ENCODE assay signal across 1 cellular context in the genomic region with DNA sequence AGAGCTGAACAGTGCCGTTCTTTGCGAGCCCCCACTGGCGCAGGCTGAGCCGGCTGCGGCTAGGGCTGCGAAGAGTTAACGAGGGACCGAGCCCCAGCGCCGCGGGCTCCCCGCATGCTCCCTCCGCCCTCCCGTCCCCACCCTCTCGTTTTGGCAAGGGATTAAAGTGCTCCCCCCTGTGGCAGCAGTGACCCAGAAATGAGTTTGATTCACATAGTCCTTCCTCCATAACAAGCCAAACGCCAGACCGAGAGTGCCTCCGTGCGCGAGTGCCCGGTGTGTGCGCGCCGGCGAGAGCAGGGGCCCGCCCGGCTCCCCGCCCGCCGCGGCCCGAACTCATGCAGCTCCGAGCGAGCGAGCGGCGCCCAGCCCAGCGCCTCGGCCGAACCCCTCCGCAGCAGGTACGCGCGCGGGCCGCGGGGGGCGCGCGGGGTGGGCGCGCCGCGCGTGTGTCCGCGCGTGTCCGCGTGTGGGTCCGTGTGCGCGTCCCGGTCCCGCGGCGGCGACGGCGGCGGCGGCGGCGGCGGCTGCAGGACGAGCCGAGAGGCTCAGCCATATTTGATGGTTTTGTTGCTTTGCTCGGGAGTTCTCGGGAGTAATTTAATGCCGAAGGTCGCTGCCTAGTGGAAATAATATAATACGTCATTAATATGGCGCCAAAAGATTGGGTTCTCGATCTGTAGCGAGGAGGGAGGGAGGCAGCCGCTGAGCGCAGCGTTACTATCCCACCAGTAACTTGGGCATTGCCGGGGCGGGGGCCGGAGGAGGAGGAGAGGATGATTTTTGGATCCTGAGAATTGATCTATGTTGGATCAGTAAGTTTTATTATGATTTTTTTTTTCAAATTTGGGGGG.
TF ChIP-seq lines count a peak whose summit lies in the region.

A gene (plus strand): TSS at position 224 of the 854 bp plus-strand sequence. CDS start 22,059 bp downstream, outside the sequence.

TF ChIP-seq in HepG2, 621 proteins besides CTCF, POLR2A, EP300 and RAD21 (continued from another document and continues in another):
- TF ChIP-seq, protein P1, sequence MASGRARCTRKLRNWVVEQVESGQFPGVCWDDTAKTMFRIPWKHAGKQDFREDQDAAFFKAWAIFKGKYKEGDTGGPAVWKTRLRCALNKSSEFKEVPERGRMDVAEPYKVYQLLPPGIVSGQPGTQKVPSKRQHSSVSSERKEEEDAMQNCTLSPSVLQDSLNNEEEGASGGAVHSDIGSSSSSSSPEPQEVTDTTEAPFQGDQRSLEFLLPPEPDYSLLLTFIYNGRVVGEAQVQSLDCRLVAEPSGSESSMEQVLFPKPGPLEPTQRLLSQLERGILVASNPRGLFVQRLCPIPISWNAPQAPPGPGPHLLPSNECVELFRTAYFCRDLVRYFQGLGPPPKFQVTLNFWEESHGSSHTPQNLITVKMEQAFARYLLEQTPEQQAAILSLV (CRISPR knock-in tag; IDR thresholded peaks at IDR 0.05; ENCODE audit: borderline replicate concordance), result peak; percentile 74; the same call in 1 of the 2 replicates
- TF ChIP-seq, protein P2, sequence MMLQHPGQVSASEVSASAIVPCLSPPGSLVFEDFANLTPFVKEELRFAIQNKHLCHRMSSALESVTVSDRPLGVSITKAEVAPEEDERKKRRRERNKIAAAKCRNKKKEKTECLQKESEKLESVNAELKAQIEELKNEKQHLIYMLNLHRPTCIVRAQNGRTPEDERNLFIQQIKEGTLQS (CRISPR knock-in tag; IDR thresholded peaks at IDR 0.05), result 0 out of 2 replicates have a peak, but pooled peaks have one; percentile 16
- TF ChIP-seq BORCS8-MEF2B (CRISPR knock-in tag; IDR thresholded peaks at IDR 0.05) (peak; percentile 45; the same call in 1 of the 2 replicates), ARNTL (CRISPR knock-in tag; IDR thresholded peaks at IDR 0.05) (peak; percentile 72; the same call in 1 of the 2 replicates), ZNF709 (CRISPR knock-in tag; IDR thresholded peaks at IDR 0.05) (peak; percentile 35; the same call in 1 of the 2 replicates), MXI1 (IDR thresholded peaks at IDR 0.05; ENCODE audit: borderline replicate concordance, low read depth, low read length) (peak; percentile 35; the same call in 1 of the 3 replicates), ATF7 (IDR thresholded peaks at IDR 0.05) (peak; percentile 46; the same call in 1 of the 2 replicates), ATF7 (CRISPR knock-in tag; IDR thresholded peaks at IDR 0.05) (no peak), CHD2 (IDR thresholded peaks at IDR 0.05; ENCODE audit: low read depth, low read length) (no peak), TEAD3 (CRISPR knock-in tag; optimal IDR thresholded peaks at IDR 0.05; ENCODE audit: borderline replicate concordance) (peak; percentile 52), SOX13 (IDR thresholded peaks at IDR 0.05) (no peak), SOX13 (CRISPR knock-in tag; conservative IDR thresholded peaks at IDR 0.05 in 1 of 2, IDR thresholded peaks at IDR 0.05 in 1 of 2) (peak in 1 of 2 experiments; percentile 32; a peak in 1 of 4 replicates), DMAP1 (CRISPR knock-in tag; IDR thresholded peaks at IDR 0.05) (0 out of 2 replicates have a peak, but pooled peaks have one; percentile 33), ELF3 (CRISPR knock-in tag; IDR thresholded peaks at IDR 0.05) (peak; percentile 48; the same call in 1 of the 2 replicates), ZNF382 (CRISPR knock-in tag; IDR thresholded peaks at IDR 0.05; ENCODE audit: borderline replicate concordance) (no peak), ZNF652 (CRISPR knock-in tag; IDR thresholded peaks at IDR 0.05; ENCODE audit: borderline replicate concordance, low read depth) (peak; percentile 98), ZNF781 (CRISPR knock-in tag; IDR thresholded peaks at IDR 0.05; ENCODE audit: borderline replicate concordance, not compliant biosample characterization) (no peak), ZMYM4 (CRISPR knock-in tag; IDR thresholded peaks at IDR 0.05) (peak; percentile 56; the same call in 1 of the 2 replicates), ZNF263 (CRISPR knock-in tag; IDR thresholded peaks at IDR 0.05) (peak; percentile 66), KAT7 (CRISPR knock-in tag; IDR thresholded peaks at IDR 0.05; ENCODE audit: borderline replicate concordance) (0 out of 2 replicates have a peak, but pooled peaks have one; percentile 34), ZNF530 (CRISPR knock-in tag; IDR thresholded peaks at IDR 0.05; ENCODE audit: low read depth) (no peak), RFXAP (CRISPR knock-in tag; IDR thresholded peaks at IDR 0.05; ENCODE audit: borderline replicate concordance) (peak; percentile 52; the same call in 1 of the 2 replicates), TAF1 (CRISPR knock-in tag; IDR thresholded peaks at IDR 0.05) (peak; percentile 47; the same call in 1 of the 2 replicates), TMF1 (CRISPR knock-in tag; IDR thresholded peaks at IDR 0.05; ENCODE audit: low read depth) (peak; percentile 61; the same call in 1 of the 2 replicates)
- TF ChIP-seq, protein P3, sequence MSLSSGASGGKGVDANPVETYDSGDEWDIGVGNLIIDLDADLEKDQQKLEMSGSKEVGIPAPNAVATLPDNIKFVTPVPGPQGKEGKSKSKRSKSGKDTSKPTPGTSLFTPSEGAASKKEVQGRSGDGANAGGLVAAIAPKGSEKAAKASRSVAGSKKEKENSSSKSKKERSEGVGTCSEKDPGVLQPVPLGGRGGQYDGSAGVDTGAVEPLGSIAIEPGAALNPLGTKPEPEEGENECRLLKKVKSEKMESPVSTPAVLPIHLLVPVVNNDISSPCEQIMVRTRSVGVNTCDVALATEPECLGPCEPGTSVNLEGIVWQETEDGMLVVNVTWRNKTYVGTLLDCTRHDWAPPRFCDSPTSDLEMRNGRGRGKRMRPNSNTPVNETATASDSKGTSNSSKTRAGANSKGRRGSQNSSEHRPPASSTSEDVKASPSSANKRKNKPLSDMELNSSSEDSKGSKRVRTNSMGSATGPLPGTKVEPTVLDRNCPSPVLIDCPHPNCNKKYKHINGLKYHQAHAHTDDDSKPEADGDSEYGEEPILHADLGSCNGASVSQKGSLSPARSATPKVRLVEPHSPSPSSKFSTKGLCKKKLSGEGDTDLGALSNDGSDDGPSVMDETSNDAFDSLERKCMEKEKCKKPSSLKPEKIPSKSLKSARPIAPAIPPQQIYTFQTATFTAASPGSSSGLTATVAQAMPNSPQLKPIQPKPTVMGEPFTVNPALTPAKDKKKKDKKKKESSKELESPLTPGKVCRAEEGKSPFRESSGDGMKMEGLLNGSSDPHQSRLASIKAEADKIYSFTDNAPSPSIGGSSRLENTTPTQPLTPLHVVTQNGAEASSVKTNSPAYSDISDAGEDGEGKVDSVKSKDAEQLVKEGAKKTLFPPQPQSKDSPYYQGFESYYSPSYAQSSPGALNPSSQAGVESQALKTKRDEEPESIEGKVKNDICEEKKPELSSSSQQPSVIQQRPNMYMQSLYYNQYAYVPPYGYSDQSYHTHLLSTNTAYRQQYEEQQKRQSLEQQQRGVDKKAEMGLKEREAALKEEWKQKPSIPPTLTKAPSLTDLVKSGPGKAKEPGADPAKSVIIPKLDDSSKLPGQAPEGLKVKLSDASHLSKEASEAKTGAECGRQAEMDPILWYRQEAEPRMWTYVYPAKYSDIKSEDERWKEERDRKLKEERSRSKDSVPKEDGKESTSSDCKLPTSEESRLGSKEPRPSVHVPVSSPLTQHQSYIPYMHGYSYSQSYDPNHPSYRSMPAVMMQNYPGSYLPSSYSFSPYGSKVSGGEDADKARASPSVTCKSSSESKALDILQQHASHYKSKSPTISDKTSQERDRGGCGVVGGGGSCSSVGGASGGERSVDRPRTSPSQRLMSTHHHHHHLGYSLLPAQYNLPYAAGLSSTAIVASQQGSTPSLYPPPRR (CRISPR knock-in tag; IDR thresholded peaks at IDR 0.05; ENCODE audit: borderline replicate concordance), result peak; percentile 28; the same call in 1 of the 2 replicates
- TF ChIP-seq, protein P4, sequence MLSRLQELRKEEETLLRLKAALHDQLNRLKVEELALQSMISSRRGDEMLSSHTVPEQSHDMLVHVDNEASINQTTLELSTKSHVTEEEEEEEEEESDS (CRISPR knock-in tag; IDR thresholded peaks at IDR 0.05; ENCODE audit: borderline replicate concordance), result no peak
- TF ChIP-seq, protein P5, sequence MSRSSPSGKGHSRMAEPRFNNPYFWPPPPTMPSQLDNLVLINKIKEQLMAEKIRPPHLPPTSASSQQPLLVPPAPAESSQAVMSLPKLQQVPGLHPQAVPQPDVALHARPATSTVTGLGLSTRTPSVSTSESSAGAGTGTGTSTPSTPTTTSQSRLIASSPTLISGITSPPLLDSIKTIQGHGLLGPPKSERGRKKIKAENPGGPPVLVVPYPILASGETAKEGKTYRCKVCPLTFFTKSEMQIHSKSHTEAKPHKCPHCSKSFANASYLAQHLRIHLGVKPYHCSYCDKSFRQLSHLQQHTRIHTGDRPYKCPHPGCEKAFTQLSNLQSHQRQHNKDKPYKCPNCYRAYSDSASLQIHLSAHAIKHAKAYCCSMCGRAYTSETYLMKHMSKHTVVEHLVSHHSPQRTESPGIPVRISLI (CRISPR knock-in tag; IDR thresholded peaks at IDR 0.05; ENCODE audit: borderline replicate concordance), result no peak
- TF ChIP-seq, protein P6, sequence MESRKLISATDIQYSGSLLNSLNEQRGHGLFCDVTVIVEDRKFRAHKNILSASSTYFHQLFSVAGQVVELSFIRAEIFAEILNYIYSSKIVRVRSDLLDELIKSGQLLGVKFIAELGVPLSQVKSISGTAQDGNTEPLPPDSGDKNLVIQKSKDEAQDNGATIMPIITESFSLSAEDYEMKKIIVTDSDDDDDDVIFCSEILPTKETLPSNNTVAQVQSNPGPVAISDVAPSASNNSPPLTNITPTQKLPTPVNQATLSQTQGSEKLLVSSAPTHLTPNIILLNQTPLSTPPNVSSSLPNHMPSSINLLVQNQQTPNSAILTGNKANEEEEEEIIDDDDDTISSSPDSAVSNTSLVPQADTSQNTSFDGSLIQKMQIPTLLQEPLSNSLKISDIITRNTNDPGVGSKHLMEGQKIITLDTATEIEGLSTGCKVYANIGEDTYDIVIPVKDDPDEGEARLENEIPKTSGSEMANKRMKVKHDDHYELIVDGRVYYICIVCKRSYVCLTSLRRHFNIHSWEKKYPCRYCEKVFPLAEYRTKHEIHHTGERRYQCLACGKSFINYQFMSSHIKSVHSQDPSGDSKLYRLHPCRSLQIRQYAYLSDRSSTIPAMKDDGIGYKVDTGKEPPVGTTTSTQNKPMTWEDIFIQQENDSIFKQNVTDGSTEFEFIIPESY (CRISPR knock-in tag; IDR thresholded peaks at IDR 0.05), result 0 out of 2 replicates have a peak, but pooled peaks have one; percentile 14
- TF ChIP-seq, protein P7, sequence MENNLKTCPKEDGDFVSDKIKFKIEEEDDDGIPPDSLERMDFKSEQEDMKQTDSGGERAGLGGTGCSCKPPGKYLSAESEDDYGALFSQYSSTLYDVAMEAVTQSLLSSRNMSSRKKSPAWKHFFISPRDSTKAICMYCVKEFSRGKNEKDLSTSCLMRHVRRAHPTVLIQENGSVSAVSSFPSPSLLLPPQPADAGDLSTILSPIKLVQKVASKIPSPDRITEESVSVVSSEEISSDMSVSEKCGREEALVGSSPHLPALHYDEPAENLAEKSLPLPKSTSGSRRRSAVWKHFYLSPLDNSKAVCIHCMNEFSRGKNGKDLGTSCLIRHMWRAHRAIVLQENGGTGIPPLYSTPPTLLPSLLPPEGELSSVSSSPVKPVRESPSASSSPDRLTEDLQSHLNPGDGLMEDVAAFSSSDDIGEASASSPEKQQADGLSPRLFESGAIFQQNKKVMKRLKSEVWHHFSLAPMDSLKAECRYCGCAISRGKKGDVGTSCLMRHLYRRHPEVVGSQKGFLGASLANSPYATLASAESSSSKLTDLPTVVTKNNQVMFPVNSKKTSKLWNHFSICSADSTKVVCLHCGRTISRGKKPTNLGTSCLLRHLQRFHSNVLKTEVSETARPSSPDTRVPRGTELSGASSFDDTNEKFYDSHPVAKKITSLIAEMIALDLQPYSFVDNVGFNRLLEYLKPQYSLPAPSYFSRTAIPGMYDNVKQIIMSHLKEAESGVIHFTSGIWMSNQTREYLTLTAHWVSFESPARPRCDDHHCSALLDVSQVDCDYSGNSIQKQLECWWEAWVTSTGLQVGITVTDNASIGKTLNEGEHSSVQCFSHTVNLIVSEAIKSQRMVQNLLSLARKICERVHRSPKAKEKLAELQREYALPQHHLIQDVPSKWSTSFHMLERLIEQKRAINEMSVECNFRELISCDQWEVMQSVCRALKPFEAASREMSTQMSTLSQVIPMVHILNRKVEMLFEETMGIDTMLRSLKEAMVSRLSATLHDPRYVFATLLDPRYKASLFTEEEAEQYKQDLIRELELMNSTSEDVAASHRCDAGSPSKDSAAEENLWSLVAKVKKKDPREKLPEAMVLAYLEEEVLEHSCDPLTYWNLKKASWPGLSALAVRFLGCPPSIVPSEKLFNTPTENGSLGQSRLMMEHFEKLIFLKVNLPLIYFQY (CRISPR knock-in tag; IDR thresholded peaks at IDR 0.05; ENCODE audit: borderline replicate concordance), result 0 out of 2 replicates have a peak, but pooled peaks have one; percentile 68
- TF ChIP-seq, protein P8, sequence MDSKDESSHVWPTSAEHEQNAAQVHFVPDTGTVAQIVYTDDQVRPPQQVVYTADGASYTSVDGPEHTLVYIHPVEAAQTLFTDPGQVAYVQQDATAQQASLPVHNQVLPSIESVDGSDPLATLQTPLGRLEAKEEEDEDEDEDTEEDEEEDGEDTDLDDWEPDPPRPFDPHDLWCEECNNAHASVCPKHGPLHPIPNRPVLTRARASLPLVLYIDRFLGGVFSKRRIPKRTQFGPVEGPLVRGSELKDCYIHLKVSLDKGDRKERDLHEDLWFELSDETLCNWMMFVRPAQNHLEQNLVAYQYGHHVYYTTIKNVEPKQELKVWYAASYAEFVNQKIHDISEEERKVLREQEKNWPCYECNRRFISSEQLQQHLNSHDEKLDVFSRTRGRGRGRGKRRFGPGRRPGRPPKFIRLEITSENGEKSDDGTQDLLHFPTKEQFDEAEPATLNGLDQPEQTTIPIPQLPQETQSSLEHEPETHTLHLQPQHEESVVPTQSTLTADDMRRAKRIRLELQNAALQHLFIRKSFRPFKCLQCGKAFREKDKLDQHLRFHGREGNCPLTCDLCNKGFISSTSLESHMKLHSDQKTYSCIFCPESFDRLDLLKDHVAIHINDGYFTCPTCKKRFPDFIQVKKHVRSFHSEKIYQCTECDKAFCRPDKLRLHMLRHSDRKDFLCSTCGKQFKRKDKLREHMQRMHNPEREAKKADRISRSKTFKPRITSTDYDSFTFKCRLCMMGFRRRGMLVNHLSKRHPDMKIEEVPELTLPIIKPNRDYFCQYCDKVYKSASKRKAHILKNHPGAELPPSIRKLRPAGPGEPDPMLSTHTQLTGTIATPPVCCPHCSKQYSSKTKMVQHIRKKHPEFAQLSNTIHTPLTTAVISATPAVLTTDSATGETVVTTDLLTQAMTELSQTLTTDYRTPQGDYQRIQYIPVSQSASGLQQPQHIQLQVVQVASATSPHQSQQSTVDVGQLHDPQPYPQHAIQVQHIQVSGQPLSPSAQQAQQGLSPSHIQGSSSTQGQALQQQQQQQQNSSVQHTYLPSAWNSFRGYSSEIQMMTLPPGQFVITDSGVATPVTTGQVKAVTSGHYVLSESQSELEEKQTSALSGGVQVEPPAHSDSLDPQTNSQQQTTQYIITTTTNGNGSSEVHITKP (CRISPR knock-in tag; IDR thresholded peaks at IDR 0.05; ENCODE audit: low read depth), result no peak
